Comparison of ENCODE assay signal across 29 cellular contexts in the genomic region with DNA sequence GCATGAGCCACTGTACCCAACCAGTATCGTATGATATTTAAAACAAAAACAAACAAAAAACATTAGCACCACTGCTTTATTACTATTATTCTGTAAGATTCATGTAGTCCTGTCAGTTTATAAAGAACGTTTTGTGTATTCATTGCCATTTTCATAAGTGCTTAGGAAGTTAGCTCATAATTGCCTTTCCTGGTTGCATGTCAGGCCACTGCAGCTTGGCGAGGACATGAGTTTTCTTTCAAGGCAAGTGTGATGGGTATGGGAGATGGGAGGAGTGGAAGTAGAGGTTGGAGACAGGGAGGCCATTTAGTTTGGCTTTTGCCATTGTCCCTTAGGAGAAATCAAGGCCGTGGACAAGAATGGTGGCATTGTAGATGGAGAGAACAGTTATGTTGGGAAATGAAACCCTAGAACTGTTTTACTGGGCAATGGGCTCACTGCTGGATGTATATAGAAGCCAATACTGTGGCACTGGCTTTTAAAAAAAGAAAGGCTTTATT.
"Had no signal": no experiment of that assay in that cellular context is flagged by ENCODE, and none has a peak within 500 bp of the region (broad histone marks: within the 10 kb centered on the region; RNA-seq: fewer than 3 reads in every experiment).

No MANE protein-coding gene starts in this region.

- H3K4me1 Mint-ChIP-seq: activated CD4-positive, alpha-beta memory T cell treated with anti-CD3 and anti-CD28 coated beads, Interleukin-2, amount 10 ng/mL, durations not matched to agents 7 days and 5 days; activated CD4-positive, alpha-beta T cell treated with anti-CD3 and anti-CD28 coated beads, Interleukin-2, amount 10 ng/mL, durations not matched to agents 7 days and 5 days had no signal

- H3K27me3 ChIP-seq: adrenal gland, cardiac muscle cell, colonic mucosa, dorsolateral prefrontal cortex, right lobe of liver, thyroid gland, upper lobe of left lung had no signal

- H3K9me3 ChIP-seq: adrenal gland, colonic mucosa, right lobe of liver, thyroid gland, upper lobe of left lung had no signal

- DNase-seq: activated CD4-positive, alpha-beta memory T cell treated with anti-CD3 and anti-CD28 coated beads, Interleukin-2, amount 10 ng/mL, durations not matched to agents 7 days and 5 days; activated CD4-positive, alpha-beta T cell treated with anti-CD3 and anti-CD28 coated beads for 1 hour; activated CD4-positive, alpha-beta T cell treated with anti-CD3 and anti-CD28 coated beads, Interleukin-2, amount 10 ng/mL, durations not matched to agents 7 days and 5 days; activated CD8-positive, alpha-beta memory T cell treated with anti-CD3 and anti-CD28 coated beads, Interleukin-2, amount 50 U/mL, for 48 hours; activated naive CD4-positive, alpha-beta T cell; activated T-cell treated with anti-CD3 and anti-CD28 coated beads, Interleukin-2, amount 50 U/mL, for 4 hours; adrenal gland; aorta; cerebellar nuclear complex; colonic mucosa; dorsolateral prefrontal cortex; effector memory CD8-positive, alpha-beta T cell; head of caudate nucleus; hippocampal formation; kidney; mesenchymal stem cell; natural killer cell; posterior cingulate gyrus; right lobe of liver; stimulated activated CD4-positive, alpha-beta T cell treated with anti-CD3 and anti-CD28 coated beads, Interleukin-2, amount 100 ng/mL, for 48 hours; stimulated activated naive CD4-positive, alpha-beta T cell treated with Interleukin-2 at 50 U/mL for 16 hours; SW 1271; T1000; thyroid gland; upper lobe of left lung had no signal

- H3K36me3 Mint-ChIP-seq: natural killer cell had no signal

- H3K27me3 Mint-ChIP-seq: activated CD4-positive, alpha-beta memory T cell treated with anti-CD3 and anti-CD28 coated beads, Interleukin-2, amount 10 ng/mL, durations not matched to agents 7 days and 5 days; activated CD4-positive, alpha-beta T cell treated with anti-CD3 and anti-CD28 coated beads, Interleukin-2, amount 10 ng/mL, durations not matched to agents 7 days and 5 days; brain; effector memory CD8-positive, alpha-beta T cell had no signal

- H3K4me3 Mint-ChIP-seq: activated CD4-positive, alpha-beta memory T cell treated with anti-CD3 and anti-CD28 coated beads, Interleukin-2, amount 10 ng/mL, durations not matched to agents 7 days and 5 days; activated CD4-positive, alpha-beta T cell treated with anti-CD3 and anti-CD28 coated beads, Interleukin-2, amount 10 ng/mL, durations not matched to agents 7 days and 5 days; activated T-cell treated with anti-CD3 and anti-CD28 coated beads, Interleukin-2, amount 50 U/mL, for 4 hours; brain; effector memory CD8-positive, alpha-beta T cell; natural killer cell; T-helper 1 cell treated with Interleukin-12 subunit alpha and Interleukin-12 subunit beta and Interleukin-4 antibody, amounts not matched to agents 30 μg/mL and 1 μg/mL, for 36 hours had no signal

- H3K4me1 ChIP-seq: colonic mucosa had no signal

- ATAC-seq: activated naive CD4-positive, alpha-beta T cell treated with anti-CD3 and anti-CD28 coated beads, Interleukin-2, amount 50 U/mL, for 72 hours; activated T-cell treated with anti-CD3 and anti-CD28 coated beads, Interleukin-2, amount 50 U/mL, for 4 hours; effector memory CD8-positive, alpha-beta T cell; natural killer cell; right lobe of liver had no signal

- H3K9me3 Mint-ChIP-seq: activated CD4-positive, alpha-beta memory T cell treated with anti-CD3 and anti-CD28 coated beads, Interleukin-2, amount 10 ng/mL, durations not matched to agents 7 days and 5 days; activated CD4-positive, alpha-beta T cell treated with anti-CD3 and anti-CD28 coated beads, Interleukin-2, amount 10 ng/mL, durations not matched to agents 7 days and 5 days; activated naive CD4-positive, alpha-beta T cell treated with anti-CD3 and anti-CD28 coated beads, Interleukin-2, amount 50 U/mL, for 72 hours; activated T-cell treated with anti-CD3 and anti-CD28 coated beads, Interleukin-2, amount 50 U/mL, for 4 hours; brain; effector memory CD8-positive, alpha-beta T cell; natural killer cell; T-helper 1 cell treated with Interleukin-12 subunit alpha and Interleukin-12 subunit beta and Interleukin-4 antibody, amounts not matched to agents 30 μg/mL and 1 μg/mL, for 36 hours had no signal

- H3K27ac ChIP-seq: adrenal gland, cardiac muscle cell, colonic mucosa, right lobe of liver, thyroid gland, upper lobe of left lung had no signal

- H3K27ac Mint-ChIP-seq: activated CD4-positive, alpha-beta memory T cell treated with anti-CD3 and anti-CD28 coated beads, Interleukin-2, amount 10 ng/mL, durations not matched to agents 7 days and 5 days; activated CD4-positive, alpha-beta T cell treated with anti-CD3 and anti-CD28 coated beads, Interleukin-2, amount 10 ng/mL, durations not matched to agents 7 days and 5 days; natural killer cell; T-helper 1 cell treated with Interleukin-12 subunit alpha and Interleukin-12 subunit beta and Interleukin-4 antibody, amounts not matched to agents 30 μg/mL and 1 μg/mL, for 36 hours had no signal
